Comparison of ENCODE assay signal across 2 cellular contexts in genomic region chr1:240455228-240455821, GRCh38.
TF ChIP-seq lines count a peak whose summit lies in the region.

No MANE protein-coding gene starts in this region.

TF ChIP-seq in IMR-90, 13 proteins besides CTCF, POLR2A, EP300 and RAD21 (continued from another document):
- TF ChIP-seq USF2 (IDR thresholded peaks at IDR 0.05; ENCODE audit: low read depth, low read length) (no peak), RCOR1 (IDR thresholded peaks at IDR 0.05; ENCODE audit: insufficient replicate concordance, low read length) (no peak)
TF ChIP-seq in IMR-90: peak in this region for 1.

TF ChIP-seq in K562, 482 proteins besides CTCF, POLR2A, EP300 and RAD21 (continued from another document):
- TF ChIP-seq ZBTB9 (CRISPR knock-in tag; IDR thresholded peaks at IDR 0.05) (no peak), JUN (IDR thresholded peaks at IDR 0.05; ENCODE audit: borderline replicate concordance, low read depth, low read length) (no peak), JUN (CRISPR knock-in tag; IDR thresholded peaks at IDR 0.05; ENCODE audit: borderline replicate concordance) (no peak), ZC3H11A (IDR thresholded peaks at IDR 0.05; ENCODE audit: low read depth, low read length) (no peak), MNT (conservative IDR thresholded peaks at IDR 0.05) (no peak), JUND (IDR thresholded peaks at IDR 0.05; ENCODE audit: borderline replicate concordance, low read depth, low read length) (no peak), JUND (tag; IDR thresholded peaks at IDR 0.05; ENCODE audit: borderline replicate concordance, low read depth, low read length) (no peak), PML (IDR thresholded peaks at IDR 0.05; ENCODE audit: low read length) (no peak), EP400 (IDR thresholded peaks at IDR 0.05) (no peak), RHOXF2B (CRISPR knock-in tag; conservative IDR thresholded peaks at IDR 0.05) (no peak), ZBTB1 (CRISPR knock-in tag; IDR thresholded peaks at IDR 0.05; ENCODE audit: borderline replicate concordance, low read depth) (no peak), ZNF253 (CRISPR knock-in tag; conservative IDR thresholded peaks at IDR 0.05) (no peak), HEY1 (CRISPR knock-in tag; IDR thresholded peaks at IDR 0.05; ENCODE audit: borderline replicate concordance) (no peak), LARP7 (IDR thresholded peaks at IDR 0.05) (no peak), SRF (CRISPR knock-in tag; IDR thresholded peaks at IDR 0.05) (no peak), HDAC1 (IDR thresholded peaks at IDR 0.05) (no peak), ZNF507 (tag; conservative IDR thresholded peaks at IDR 0.05) (no peak)
